ENCODE assay signal across 15 cellular contexts in the genomic region with DNA sequence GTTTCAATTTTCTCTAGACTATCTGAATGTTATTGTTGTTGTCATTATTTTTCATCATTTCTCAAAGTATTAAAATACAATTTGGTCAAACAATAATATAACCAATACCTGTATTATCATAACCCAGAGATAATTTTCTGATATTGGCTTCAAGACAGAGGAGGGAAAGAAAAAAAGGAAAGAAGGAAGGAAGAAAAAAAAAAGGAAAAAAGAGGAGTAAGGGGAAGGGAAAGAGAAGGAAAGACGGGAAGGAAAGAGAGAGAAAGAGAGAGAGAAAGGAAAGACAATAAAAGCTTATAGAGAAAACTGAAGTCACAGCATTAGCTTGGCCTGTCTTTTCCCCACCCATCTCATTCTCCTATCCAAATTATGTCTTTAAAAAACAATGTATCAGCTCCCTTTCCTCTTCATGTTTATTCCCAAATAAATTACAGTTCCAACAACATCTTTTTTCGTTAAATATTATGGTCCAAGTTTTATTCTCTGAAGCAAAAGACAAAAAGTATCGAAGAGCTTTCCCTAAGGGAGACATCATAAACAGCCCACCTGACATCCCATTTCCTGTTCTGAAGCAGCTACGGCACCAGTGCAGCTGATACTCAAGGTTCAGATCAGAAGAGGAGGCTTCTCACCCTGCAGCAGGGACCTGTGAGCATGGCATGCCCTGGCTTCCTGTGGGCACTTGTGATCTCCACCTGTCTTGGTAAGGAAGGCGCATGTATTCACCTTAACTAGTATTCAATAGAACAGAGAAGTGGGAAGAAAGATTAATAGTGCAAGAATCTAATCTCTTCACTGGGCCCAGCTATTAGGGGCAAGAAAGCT.
DNase-seq lines count a peak whose midpoint lies in the region; ATAC-seq and TF ChIP-seq lines count a peak whose summit lies in the region.
"Had no signal": no experiment of that assay in that cellular context is flagged by ENCODE, and none has a peak within 500 bp of the region (broad histone marks: within the 10 kb centered on the region; RNA-seq: fewer than 3 reads in every experiment).

No MANE protein-coding gene starts in this region.

- no peak overlapping the region for H3K27ac ChIP-seq in GM23338 (ENCODE audit: low read depth)
- H3K27ac ChIP-seq: esophagus squamous epithelium, spleen had no signal

- H2AFZ ChIP-seq in GM23338, result peak overlapping the region; percentile 48; the same call in 1 of the 2 replicates

- no peak overlapping the region for H3K4me3 ChIP-seq in GM23338
- no peak overlapping the region for H3K4me3 ChIP-seq in BE2C (ENCODE audit: low read depth, low read length)
- H3K4me3 ChIP-seq: esophagus squamous epithelium, spleen had no signal

- H3K9me2 ChIP-seq in GM23338 (ENCODE audit: insufficient read depth), result no peaks in the 10 kb centered on the region

- TF ChIP-seq CTCF in GM23338 (conservative IDR thresholded peaks at IDR 0.05; ENCODE audit: low read depth in 2 of 2) (no peak), osteocyte (IDR thresholded peaks at IDR 0.05) (no peak), BE2C (IDR thresholded peaks at IDR 0.05; ENCODE audit: low read depth, low read length) (no peak)

- H3K36me3 Mint-ChIP-seq in activated T-cell treated with anti-CD3 and anti-CD28 coated beads, Interleukin-2, amount 50 U/mL, for 4 hours (ENCODE audit: insufficient read depth), result no peaks in the 10 kb centered on the region
- H3K36me3 Mint-ChIP-seq in GM23338 (ENCODE audit: low read depth) (no peaks in the 10 kb centered on the region), osteocyte (ENCODE audit: unreplicated experiment) (no peaks in the 10 kb centered on the region)
- no peaks in the 10 kb centered on the region for H3K36me3 Mint-ChIP-seq in activated naive CD8-positive, alpha-beta T cell

- H3K9me3 Mint-ChIP-seq in activated T-cell treated with anti-CD3 and anti-CD28 coated beads, Interleukin-2, amount 50 U/mL, for 4 hours, result no peaks in the 10 kb centered on the region
- H3K9me3 Mint-ChIP-seq in GM23338 (no peaks in the 10 kb centered on the region), osteocyte (ENCODE audit: unreplicated experiment) (no peaks in the 10 kb centered on the region)
- no peaks in the 10 kb centered on the region for H3K9me3 Mint-ChIP-seq in activated naive CD8-positive, alpha-beta T cell (ENCODE audit: low read depth)
- H3K9me3 Mint-ChIP-seq: effector memory CD8-positive, alpha-beta T cell; IgD-negative memory B cell had no signal

- H3K79me2 ChIP-seq in GM23338 (replicated peaks; ENCODE audit: insufficient read depth), result no peaks in the 10 kb centered on the region

- H3K27ac Mint-ChIP-seq in GM23338 (no peak overlapping the region), osteocyte (ENCODE audit: unreplicated experiment) (peak overlapping the region; percentile 84)
- H3K27ac Mint-ChIP-seq in activated naive CD8-positive, alpha-beta T cell, result peak overlapping the region; percentile 41
- H3K27ac Mint-ChIP-seq: effector memory CD8-positive, alpha-beta T cell had no signal

- H4K20me1 ChIP-seq in GM23338 (replicated peaks; ENCODE audit: insufficient read depth), result no peaks in the 10 kb centered on the region

- H3K9me3 ChIP-seq in BE2C, result no peaks in the 10 kb centered on the region
- H3K9me3 ChIP-seq: esophagus squamous epithelium, spleen had no signal

- peaks cover 4% of the 10 kb centered on the region for H3K27me3 Mint-ChIP-seq in activated T-cell treated with anti-CD3 and anti-CD28 coated beads, Interleukin-2, amount 50 U/mL, for 4 hours (ENCODE audit: low read depth)
- H3K27me3 Mint-ChIP-seq in GM23338 (ENCODE audit: insufficient read depth, low read depth, poor library complexity), result peaks cover 3% of the 10 kb centered on the region
- no peaks in the 10 kb centered on the region for H3K27me3 Mint-ChIP-seq in activated naive CD8-positive, alpha-beta T cell
- peaks cover 7% of the 10 kb centered on the region for H3K27me3 Mint-ChIP-seq in osteocyte (ENCODE audit: unreplicated experiment)
- H3K27me3 Mint-ChIP-seq: effector memory CD8-positive, alpha-beta T cell had no signal

- DNase-seq in activated T-cell treated with anti-CD3 and anti-CD28 coated beads, Interleukin-2, amount 50 U/mL, for 4 hours, result no peak
- no peak for DNase-seq in activated T-cell treated with anti-CD3 and anti-CD28 coated beads, Interleukin-2, amount 50 U/mL, for 48 hours
- DNase-seq in GM23338 (ENCODE audit: low spot score) (no peak), osteocyte (ENCODE audit: extremely low spot score, unreplicated experiment) (no peak), DMS153 (lab: John Stamatoyannopoulos, UW) (no peak), BE2C (no peak)
- DNase-seq: COR-L47; effector memory CD8-positive, alpha-beta T cell; esophagus squamous epithelium; left colon; NCI-H1694; spleen had no signal

- peak overlapping the region; percentile 69 for H3K4me3 Mint-ChIP-seq in activated T-cell treated with anti-CD3 and anti-CD28 coated beads, Interleukin-2, amount 50 U/mL, for 4 hours
- no peak overlapping the region for H3K4me3 Mint-ChIP-seq in GM23338
- H3K4me3 Mint-ChIP-seq in activated naive CD8-positive, alpha-beta T cell, result peak overlapping the region; percentile 81
- peak overlapping the region; percentile 31 for H3K4me3 Mint-ChIP-seq in osteocyte (ENCODE audit: unreplicated experiment)

- H3K4me1 ChIP-seq in GM23338 (ENCODE audit: insufficient read depth) (0 out of 2 replicates have a peak, but pooled peaks cover 3% of the 10 kb centered on the region), BE2C (no peaks in the 10 kb centered on the region)

- H3K27me3 ChIP-seq in GM23338 (ENCODE audit: insufficient read depth) (no peaks in the 10 kb centered on the region), BE2C (peaks cover 9% of the 10 kb centered on the region; the same call in 1 of the 2 replicates)

- H3K4me1 Mint-ChIP-seq in activated T-cell treated with anti-CD3 and anti-CD28 coated beads, Interleukin-2, amount 50 U/mL, for 4 hours (ENCODE audit: low read depth), result peaks cover 8% of the 10 kb centered on the region
- H3K4me1 Mint-ChIP-seq in GM23338 (peaks cover 12% of the 10 kb centered on the region), osteocyte (ENCODE audit: unreplicated experiment) (peaks cover 56% of the 10 kb centered on the region)
- H3K4me1 Mint-ChIP-seq in activated naive CD8-positive, alpha-beta T cell (ENCODE audit: low read depth), result peaks cover 1% of the 10 kb centered on the region

- no peaks in the 10 kb centered on the region for H3F3A ChIP-seq in GM23338 (replicated peaks; ENCODE audit: low read depth)

- no peak overlapping the region for H3K4me2 ChIP-seq in GM23338

- no peaks in the 10 kb centered on the region for H3K36me3 ChIP-seq in GM23338 (ENCODE audit: insufficient read depth)
- H3K36me3 ChIP-seq in BE2C, result no peaks in the 10 kb centered on the region
- H3K36me3 ChIP-seq: esophagus squamous epithelium, spleen had no signal

- no peak for ATAC-seq in activated T-cell treated with anti-CD3 and anti-CD28 coated beads, Interleukin-2, amount 50 U/mL, for 4 hours
- ATAC-seq in GM23338 (peak; percentile 27; the same call in 1 of the 3 replicates), HG03196 (IDR thresholded peaks at IDR 0.05; ENCODE audit: unreplicated experiment) (no peak)
- ATAC-seq: effector memory CD8-positive, alpha-beta T cell; left colon had no signal

TF ChIP-seq in GM23338, 12 proteins besides CTCF, POLR2A, EP300 and RAD21 (continues in another document):
- TF ChIP-seq REST (IDR thresholded peaks at IDR 0.05; ENCODE audit: unreplicated experiment), result no peak
